In the genomic region with DNA sequence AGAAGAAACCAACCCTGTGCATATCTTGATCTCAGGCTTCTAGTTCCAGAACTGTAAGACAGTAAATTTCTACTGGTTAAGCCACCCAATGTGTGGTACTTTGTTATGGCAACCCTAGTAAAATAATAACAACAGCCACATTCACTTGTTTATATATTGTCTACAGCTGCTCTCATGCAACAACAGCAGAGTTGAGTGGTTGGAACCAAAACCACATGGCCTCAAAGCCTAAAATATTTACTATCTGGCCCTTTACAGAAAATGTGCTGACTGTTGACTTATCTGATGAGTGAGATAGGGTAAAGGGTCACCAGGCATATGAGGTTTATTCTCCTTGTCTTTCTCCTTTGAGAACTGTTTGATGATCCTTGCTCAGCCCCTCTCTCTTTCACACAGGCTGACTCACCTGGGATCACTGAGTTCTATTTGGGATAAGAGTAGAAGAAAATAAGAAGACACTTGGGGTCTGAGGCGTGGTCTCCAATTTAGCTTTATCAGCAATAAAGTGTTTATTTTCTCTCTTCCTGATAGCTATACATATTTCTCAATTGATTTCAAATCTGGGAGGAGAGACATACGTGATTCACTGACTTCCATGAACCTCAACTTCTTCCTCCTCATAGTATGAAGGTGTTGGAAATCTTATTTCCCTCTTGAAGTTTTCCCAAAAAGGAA, we compare ENCODE assay signal across 21 cellular contexts.
DNase-seq lines count a peak whose midpoint lies in the region; ATAC-seq, FAIRE-seq and TF ChIP-seq lines count a peak whose summit lies in the region.
"Had no signal": no experiment of that assay in that cellular context is flagged by ENCODE, and none has a peak within 500 bp of the region (broad histone marks: within the 10 kb centered on the region; RNA-seq: fewer than 3 reads in every experiment).

No MANE protein-coding gene starts in this region.

- H3K4me1 ChIP-seq in HepG2 (ENCODE audit: insufficient read depth, low read length) (peaks cover 7% of the 10 kb centered on the region), right lobe of liver (no peaks in the 10 kb centered on the region), smooth muscle cell (ENCODE audit: low read depth) (peaks cover 3% of the 10 kb centered on the region), left lung (peaks cover 0 to 2% of the 10 kb centered on the region in 2 donors), tibial artery (peaks cover 0 to 32% (median 19%) of the 10 kb centered on the region in 4 donors)
- no peaks in the 10 kb centered on the region for H3K4me1 ChIP-seq in CD8-positive, alpha-beta memory T cell (ENCODE audit: insufficient read depth, low read length)

- TF ChIP-seq CTCF in HepG2 (CRISPR knock-in tag; IDR thresholded peaks at IDR 0.05) (no peak), right lobe of liver (IDR thresholded peaks at IDR 0.05) (no peak), smooth muscle cell (IDR thresholded peaks at IDR 0.05; ENCODE audit: borderline replicate concordance, insufficient read depth, poor library complexity, severe bottlenecking) (no peak), left lung (IDR thresholded peaks at IDR 0.05) (no peak), tibial artery (IDR thresholded peaks at IDR 0.05) (no peak)

- H3K9me3 ChIP-seq in HepG2 (ENCODE audit: low read length) (no peaks in the 10 kb centered on the region), right lobe of liver (no peaks in the 10 kb centered on the region), smooth muscle cell (replicated peaks; ENCODE audit: low read depth) (no peaks in the 10 kb centered on the region), left lung (peaks cover 0 to 3% of the 10 kb centered on the region in 2 donors), tibial artery (no peaks in the 10 kb centered on the region)
- H3K9me3 ChIP-seq in CD8-positive, alpha-beta memory T cell (ENCODE audit: low read length) = no peaks in the 10 kb centered on the region
- H3K9me3 ChIP-seq: HAP-1, MG63, SK-N-SH had no signal

- H3K27me3 Mint-ChIP-seq in activated T-helper 17 cell treated with anti-CD3 and anti-CD28 coated beads, Interleukin-2, amount 50 U/mL, for 72 hours = peaks cover 5% of the 10 kb centered on the region
- H3K27me3 Mint-ChIP-seq in CD8-positive, alpha-beta memory T cell = peaks cover 4 to 28% of the 10 kb centered on the region in 2 donors

- no peak overlapping the region for H3K4me3 Mint-ChIP-seq in activated T-helper 17 cell treated with anti-CD3 and anti-CD28 coated beads, Interleukin-2, amount 50 U/mL, for 72 hours
- H3K4me3 Mint-ChIP-seq in CD8-positive, alpha-beta memory T cell = no peak overlapping the region

- WGBS in HepG2 (ENCODE audit: low lambda C conversion rate) = 95% methylated on average over 2 of the region's 2 CpGs
- WGBS in right lobe of liver (ENCODE audit: insufficient coverage, low coverage, low lambda C conversion rate, missing lambda C conversion rate) = 100% methylated on average over 1 of the region's 2 CpGs
- 80% methylated on average over 2 of the region's 2 CpGs for WGBS in smooth muscle cell (ENCODE audit: low lambda C conversion rate)

- POLR2A ChIA-PET in HepG2 (lab: Yijun Ruan, JAX) = no interaction called here
- POLR2A ChIA-PET in CD8-positive, alpha-beta memory T cell (lab: Charles Lee) = no interaction called here

- TF ChIP-seq RAD21 in HepG2 (CRISPR knock-in tag; IDR thresholded peaks at IDR 0.05) = no peak

- H3F3A ChIP-seq in smooth muscle cell (ENCODE audit: low read depth) = peaks cover 3% of the 10 kb centered on the region

- BruUV-seq in HepG2 (replicated peaks; lab: Mats Ljungman, UMichigan) = no TSS peak

- peak overlapping the region; percentile 39 for H3K27ac Mint-ChIP-seq in activated T-helper 17 cell treated with anti-CD3 and anti-CD28 coated beads, Interleukin-2, amount 50 U/mL, for 72 hours
- H3K27ac Mint-ChIP-seq in CD8-positive, alpha-beta memory T cell = no peak overlapping the region

- CTCF ChIA-PET in HepG2 (lab: Yijun Ruan, JAX; ENCODE audit: low intra/inter-chr PET ratio, low total read pairs) = no interaction called here
- CTCF ChIA-PET in CD8-positive, alpha-beta memory T cell (lab: Charles Lee) = no interaction called here

- intact Hi-C loops in HepG2 (cut with micrococcal nuclease; ENCODE audit: unreplicated experiment) (no loop called here), right lobe of liver (cut with DNase I) (no loop called here), left lung (cut with DNase I) (no loop called here), tibial artery (cut with DNase I; ENCODE audit: low total_unique reads) (no loop called here)

- ATAC-seq in HepG2 (no peak), right lobe of liver (no peak), left lung (no peak)
- ATAC-seq in activated T-helper 17 cell treated with anti-CD3 and anti-CD28 coated beads, Interleukin-2, amount 50 U/mL, for 72 hours (replicated peaks) = no peak

- H3K4me3 ChIP-seq in HepG2 (replicated peaks in 1 of 3; ENCODE audit: insufficient read depth in 1 of 3, low read depth in 2 of 3, low read length in 3 of 3) (no peak overlapping the region), right lobe of liver (no peak overlapping the region), smooth muscle cell (no peak overlapping the region), left lung (no peak overlapping the region), tibial artery (no peak overlapping the region)
- no peak overlapping the region for H3K4me3 ChIP-seq in CD8-positive, alpha-beta memory T cell (ENCODE audit: low read length)
- H3K4me3 ChIP-seq: HAP-1, MG63 had no signal

- no peak for FAIRE-seq in HepG2 (lab: Jason Lieb, UNC)
- FAIRE-seq: RCC 7860 had no signal

- H4K20me1 ChIP-seq in HepG2 (ENCODE audit: insufficient read depth, low read length) (no peaks in the 10 kb centered on the region), smooth muscle cell (ENCODE audit: low read depth) (no peaks in the 10 kb centered on the region)

- H3K36me3 Mint-ChIP-seq in activated T-helper 17 cell treated with anti-CD3 and anti-CD28 coated beads, Interleukin-2, amount 50 U/mL, for 72 hours (ENCODE audit: low read depth) = no peaks in the 10 kb centered on the region
- H3K36me3 Mint-ChIP-seq in CD8-positive, alpha-beta memory T cell = no peaks in the 10 kb centered on the region

- DNase-seq in HepG2 (ENCODE audit: low spot score) (no peak), right lobe of liver (no peak), fibroblast of peridontal ligament (ENCODE audit: extremely low read depth) (peak; percentile 85), smooth muscle cell (lab: John Stamatoyannopoulos, UW; ENCODE audit: unreplicated experiment) (no peak), left lung (no peak), tibial artery (no peak)
- DNase-seq in CD8-positive, alpha-beta memory T cell = no peak
- DNase-seq: C1 segment of cervical spinal cord, DMS153, KG1, MG63, NCI-H1105, NCI-H1694, NCI-H2107, NCI-H226, NCI-H524 treated with DMSO at 0.1 percent for 48 hours, Right ventricle myocardium superior, SK-N-SH had no signal

- H3K4me1 Mint-ChIP-seq in activated T-helper 17 cell treated with anti-CD3 and anti-CD28 coated beads, Interleukin-2, amount 50 U/mL, for 72 hours = peaks cover 3% of the 10 kb centered on the region
- H3K4me1 Mint-ChIP-seq in CD8-positive, alpha-beta memory T cell = no peaks in the 10 kb centered on the region

- no peaks in the 10 kb centered on the region for H3K9me3 Mint-ChIP-seq in activated T-helper 17 cell treated with anti-CD3 and anti-CD28 coated beads, Interleukin-2, amount 50 U/mL, for 72 hours
- peaks cover 0 to 1% (median 0%) of the 10 kb centered on the region in 5 donors for H3K9me3 Mint-ChIP-seq in CD8-positive, alpha-beta memory T cell

- H3K9ac ChIP-seq in HepG2 (ENCODE audit: insufficient read depth, low read depth, low read length) (no peak overlapping the region), smooth muscle cell (ENCODE audit: low read depth) (peak overlapping the region; percentile 12)
- H3K9ac ChIP-seq: SK-N-SH had no signal

- H3K4me2 ChIP-seq in HepG2 (ENCODE audit: low read depth, low read length) = no peak overlapping the region
- peak overlapping the region; percentile 1 for H3K4me2 ChIP-seq in smooth muscle cell
- H3K4me2 ChIP-seq: SK-N-SH had no signal

- no peak overlapping the region for H2AFZ ChIP-seq in HepG2 (ENCODE audit: low read length)
- no peak overlapping the region for H2AFZ ChIP-seq in smooth muscle cell (ENCODE audit: low read depth)

- H3K79me2 ChIP-seq in HepG2 (ENCODE audit: insufficient read depth, low read length) (no peaks in the 10 kb centered on the region), smooth muscle cell (ENCODE audit: low read depth) (no peaks in the 10 kb centered on the region)

- TF ChIP-seq POLR2A in HepG2 (IDR thresholded peaks at IDR 0.05; ENCODE audit: insufficient read depth in 1 of 2, low read depth in 2 of 2, low read length in 2 of 2) (no peak), right lobe of liver (IDR thresholded peaks at IDR 0.05) (no peak)

- H3K27me3 ChIP-seq in HepG2 (ENCODE audit: control insufficient read depth in 1 of 2, insufficient read depth in 2 of 2, low read length in 2 of 2) (no peaks in the 10 kb centered on the region), right lobe of liver (no peaks in the 10 kb centered on the region), smooth muscle cell (ENCODE audit: low read depth) (no peaks in the 10 kb centered on the region), left lung (no peaks in the 10 kb centered on the region), tibial artery (no peaks in the 10 kb centered on the region)
- no peaks in the 10 kb centered on the region for H3K27me3 ChIP-seq in CD8-positive, alpha-beta memory T cell (ENCODE audit: insufficient read depth, low read length, poor library complexity, severe bottlenecking)
- H3K27me3 ChIP-seq: MG63 had no signal

- H3K36me3 ChIP-seq in HepG2 (replicated peaks in 1 of 2; ENCODE audit: control insufficient read depth in 1 of 2, insufficient read depth in 2 of 2, low read length in 2 of 2) (no peaks in the 10 kb centered on the region), right lobe of liver (no peaks in the 10 kb centered on the region), smooth muscle cell (ENCODE audit: low read depth) (no peaks in the 10 kb centered on the region), left lung (no peaks in the 10 kb centered on the region), tibial artery (no peaks in the 10 kb centered on the region)
- H3K36me3 ChIP-seq in CD8-positive, alpha-beta memory T cell (ENCODE audit: insufficient read depth, low read length) = no peaks in the 10 kb centered on the region
- H3K36me3 ChIP-seq: HAP-1, MG63 had no signal

- no peak for TF ChIP-seq EP300 in HepG2 (IDR thresholded peaks at IDR 0.05; ENCODE audit: low read depth in 2 of 2, low read length in 2 of 2)
- no peak for TF ChIP-seq EP300 in HepG2 (CRISPR knock-in tag; IDR thresholded peaks at IDR 0.05; ENCODE audit: borderline replicate concordance)

- H3K27ac ChIP-seq in HepG2 (ENCODE audit: extremely low read length, insufficient read depth, low read length) (no peak overlapping the region), right lobe of liver (no peak overlapping the region), smooth muscle cell (ENCODE audit: low read depth) (peak overlapping the region; percentile 73), left lung (no peak overlapping the region), tibial artery (no peak overlapping the region)
- H3K27ac ChIP-seq in CD8-positive, alpha-beta memory T cell (ENCODE audit: low read depth, low read length) = no peak overlapping the region

- in situ Hi-C loops in HepG2 (cut with HindIII; ENCODE audit: extremely low pct_ligation_motif_present, low pct_unique_long_range_greater_than_20kb) = no loop called here

TF ChIP-seq in HepG2, 621 proteins besides CTCF, POLR2A, EP300 and RAD21 (continues in another document):
- no peak for TF ChIP-seq EED (CRISPR knock-in tag; IDR thresholded peaks at IDR 0.05)
